ENCODE assay signal across 8 cellular contexts in the genomic region with DNA sequence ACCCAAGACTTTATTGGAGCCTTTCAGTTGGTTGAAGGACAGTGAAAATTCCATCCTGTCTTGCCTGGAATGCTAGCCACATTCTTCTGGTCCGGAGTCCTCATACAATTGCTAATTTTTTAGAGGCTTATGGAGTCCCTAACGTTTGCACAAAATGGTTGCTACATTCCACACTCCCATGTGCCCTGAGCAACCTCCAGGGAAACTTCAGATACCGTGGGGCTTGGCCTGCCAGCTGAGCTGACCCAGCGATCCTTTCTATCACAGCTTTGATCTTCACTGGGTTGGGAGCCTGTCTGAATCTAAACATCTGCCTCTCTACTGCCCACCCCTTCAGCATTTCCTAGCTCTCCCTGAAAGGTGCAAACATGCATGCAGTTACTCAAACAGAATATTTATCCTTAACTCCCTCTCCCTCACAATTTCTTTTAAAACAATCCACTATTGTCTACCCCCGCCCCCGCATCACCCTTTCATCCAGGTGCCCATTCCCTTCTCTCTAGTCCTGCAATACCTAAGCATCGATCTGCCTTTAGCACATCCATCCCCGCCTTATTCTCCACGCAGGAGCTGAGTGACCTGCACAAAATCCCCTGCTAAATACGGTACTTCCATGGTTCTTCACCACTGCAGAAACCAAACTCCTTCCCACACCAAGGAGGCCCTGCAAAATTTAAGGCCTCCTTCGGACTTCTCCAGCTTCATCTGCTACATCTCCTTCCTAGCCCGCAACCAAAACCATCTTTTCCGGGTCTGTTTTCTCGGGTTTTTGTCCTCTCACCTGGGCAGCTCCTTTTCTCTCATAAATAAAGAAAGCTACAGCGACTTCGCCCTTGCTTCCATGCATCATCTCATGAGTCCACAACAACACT. TPM values are rescaled to one million over a fixed set of nuclear protein-coding genes. Genes with fewer than 3 reads are reported as not detected.
DNase-seq lines count a peak whose midpoint lies in the region; ATAC-seq and TF ChIP-seq lines count a peak whose summit lies in the region.

No MANE protein-coding gene starts in this region.

- H3K36me3 Mint-ChIP-seq in stimulated activated naive CD8-positive, alpha-beta T cell treated with anti-CD3 and anti-CD28 coated beads, Interleukin-15, Interleukin-2, amounts not matched to agents 100 ng/mL and 50 ng/mL, for 24 hours (ENCODE audit: low read depth), result no peaks in the 10 kb centered on the region
- H3K36me3 Mint-ChIP-seq in activated naive CD8-positive, alpha-beta T cell treated with anti-CD3 and anti-CD28 coated beads for 36 hours, result peaks cover 2% of the 10 kb centered on the region

- peak overlapping the region; percentile 45 to 81 (median 79) for H3K9ac ChIP-seq in subcutaneous abdominal adipose tissue (ENCODE audit: low read length in 5 of 5)

- H3K27me3 Mint-ChIP-seq in stimulated activated naive CD8-positive, alpha-beta T cell treated with anti-CD3 and anti-CD28 coated beads, Interleukin-15, Interleukin-2, amounts not matched to agents 100 ng/mL and 50 ng/mL, for 24 hours, result no peaks in the 10 kb centered on the region
- no peaks in the 10 kb centered on the region for H3K27me3 Mint-ChIP-seq in activated naive CD8-positive, alpha-beta T cell treated with anti-CD3 and anti-CD28 coated beads for 36 hours

- H3K9me3 Mint-ChIP-seq in stimulated activated naive CD8-positive, alpha-beta T cell treated with anti-CD3 and anti-CD28 coated beads, Interleukin-15, Interleukin-2, amounts not matched to agents 100 ng/mL and 50 ng/mL, for 24 hours, result no peaks in the 10 kb centered on the region
- H3K9me3 Mint-ChIP-seq in activated naive CD8-positive, alpha-beta T cell treated with anti-CD3 and anti-CD28 coated beads for 36 hours, result no peaks in the 10 kb centered on the region

- H3K27me3 ChIP-seq in subcutaneous abdominal adipose tissue (ENCODE audit: control insufficient read depth in 5 of 5, insufficient read depth in 4 of 5, low read length in 5 of 5), result no peaks in the 10 kb centered on the region
- no peaks in the 10 kb centered on the region for H3K27me3 ChIP-seq in foreskin keratinocyte

- H3K9me3 ChIP-seq in subcutaneous abdominal adipose tissue (ENCODE audit: control insufficient read depth in 5 of 5, low read length in 5 of 5), result no peaks in the 10 kb centered on the region

- H3K27ac ChIP-seq in subcutaneous abdominal adipose tissue (ENCODE audit: low read depth, low read length), result peak overlapping the region; percentile 80
- H3K27ac ChIP-seq in foreskin keratinocyte, result no peak overlapping the region

- H3K4me1 Mint-ChIP-seq in stimulated activated naive CD8-positive, alpha-beta T cell treated with anti-CD3 and anti-CD28 coated beads, Interleukin-15, Interleukin-2, amounts not matched to agents 100 ng/mL and 50 ng/mL, for 24 hours (ENCODE audit: low read depth), result peaks cover 67% of the 10 kb centered on the region
- H3K4me1 Mint-ChIP-seq in activated naive CD8-positive, alpha-beta T cell treated with anti-CD3 and anti-CD28 coated beads for 36 hours, result peaks cover 62% of the 10 kb centered on the region

- H3K36me3 ChIP-seq in subcutaneous abdominal adipose tissue (ENCODE audit: control insufficient read depth in 5 of 5, insufficient read depth in 5 of 5, low read length in 5 of 5), result peaks cover 0 to 2% (median 0%) of the 10 kb centered on the region in 5 donors

- peak overlapping the region; percentile 93 for H3K4me3 Mint-ChIP-seq in stimulated activated naive CD8-positive, alpha-beta T cell treated with anti-CD3 and anti-CD28 coated beads, Interleukin-15, Interleukin-2, amounts not matched to agents 100 ng/mL and 50 ng/mL, for 24 hours
- H3K4me3 Mint-ChIP-seq in activated naive CD8-positive, alpha-beta T cell treated with anti-CD3 and anti-CD28 coated beads for 36 hours, result peak overlapping the region; percentile 97

- ATAC-seq in stimulated activated naive CD8-positive, alpha-beta T cell treated with anti-CD3 and anti-CD28 coated beads, Interleukin-15, Interleukin-2, amounts not matched to agents 100 U/mL and 50 U/mL, for 24 hours, result no peak
- ATAC-seq in foreskin keratinocyte, result no peak

- no peak for DNase-seq in stimulated activated naive CD8-positive, alpha-beta T cell treated with anti-CD3 and anti-CD28 coated beads, Interleukin-15, Interleukin-2, amounts not matched to agents 100 U/mL and 50 U/mL, for 24 hours
- no peak for DNase-seq in activated naive CD8-positive, alpha-beta T cell treated with anti-CD3 and anti-CD28 coated beads for 36 hours
- DNase-seq in iris pigment epithelial cell (ENCODE audit: low read depth) (peak; percentile 22), foreskin keratinocyte (no peak), GM10248 (ENCODE audit: extremely low spot score) (no peak), epidermal melanocyte (ENCODE audit: insufficient read length, low spot score) (no peak)

- peak overlapping the region; percentile 88 for H3K27ac Mint-ChIP-seq in stimulated activated naive CD8-positive, alpha-beta T cell treated with anti-CD3 and anti-CD28 coated beads, Interleukin-15, Interleukin-2, amounts not matched to agents 100 ng/mL and 50 ng/mL, for 24 hours
- peak overlapping the region; percentile 86 for H3K27ac Mint-ChIP-seq in activated naive CD8-positive, alpha-beta T cell treated with anti-CD3 and anti-CD28 coated beads for 36 hours

- CTCF ChIA-PET in GM10248 (lab: Yijun Ruan, JAX), result interaction anchor here (0.8 to 2.8 kb wide), 8 partner anchors 10 to 787 kb away, joined by 3 to 9 read pairs (median 4); no protein-coding TSS in a partner anchor

- no peak for TF ChIP-seq CTCF in foreskin keratinocyte (conservative IDR thresholded peaks at IDR 0.05)
- TF ChIP-seq CTCF in GM10248 (IDR thresholded peaks at IDR 0.05; ENCODE audit: control extremely low read depth, extremely low read depth, low read depth, missing control alignments), result no peak

- peak overlapping the region; percentile 74 to 99 (median 97) for H3K4me3 ChIP-seq in subcutaneous abdominal adipose tissue (ENCODE audit: low read depth in 1 of 5, low read length in 5 of 5)

- POLR2A ChIA-PET in GM10248 (lab: Yijun Ruan, JAX), result interaction anchor here (0.6 kb wide), 1 partner anchor 89 kb away, joined by 6 read pairs; no protein-coding TSS in a partner anchor

- H3K4me1 ChIP-seq in subcutaneous abdominal adipose tissue (ENCODE audit: control insufficient read depth in 5 of 5, insufficient read depth in 5 of 5, low read length in 5 of 5) (peaks cover 9 to 27% (median 24%) of the 10 kb centered on the region in 5 donors), foreskin keratinocyte (peaks cover 4% of the 10 kb centered on the region)

RNA-seq across cellular contexts. Expression of a gene that starts 0.8 kb away (rescaled TPM):
- 10 to 100 TPM in 1 of 2 experiments, 1 to 10 TPM in 1; 10.0 to 10.7 TPM for total RNA-seq in activated naive CD8-positive, alpha-beta T cell treated with anti-CD3 and anti-CD28 coated beads for 36 hours
- 6.4 and 6.6 TPM in 2 replicates for total RNA-seq in foreskin keratinocyte
- 0.62 and 0.78 TPM in 2 replicates for polyA plus RNA-seq in foreskin keratinocyte
